25 cellular contexts compared by ENCODE assay signal in genomic region chr11:111719379-111719778, GRCh38. TPM values are rescaled to one million over a fixed set of nuclear protein-coding genes. Genes with fewer than 3 reads are reported as not detected.
A peak's percentile ranks its signal among the peaks of the same experiment; 100 is the strongest.
DNase-seq lines count a peak whose midpoint lies in the region; ATAC-seq, FAIRE-seq and TF ChIP-seq lines count a peak whose summit lies in the region.
"Had no signal": no experiment of that assay in that cellular context is flagged by ENCODE, and none has a peak within 500 bp of the region (broad histone marks: within the 10 kb centered on the region; RNA-seq: fewer than 3 reads in every experiment).

No MANE protein-coding gene starts in this region.

- H3K9me3 Mint-ChIP-seq in HFFc6, result no peaks in the 10 kb centered on the region
- no peaks in the 10 kb centered on the region for H3K9me3 Mint-ChIP-seq in chondrocyte (ENCODE audit: low read depth)
- H3K9me3 Mint-ChIP-seq: CD8-positive, alpha-beta memory T cell had no signal

- DNase-seq in A549 (ENCODE audit: low read depth in 1 of 2, low spot score in 1 of 2), result no peak
- no peak for DNase-seq in HFFc6
- no peak for DNase-seq in chondrocyte (ENCODE audit: low spot score)
- no peak for DNase-seq in right lobe of liver
- DNase-seq in activated T-cell treated with anti-CD3 and anti-CD28 coated beads, Interleukin-2, amount 50 U/mL, for 1 hour, result no peak
- DNase-seq in stimulated activated CD4-positive, alpha-beta T cell treated with anti-CD3 and anti-CD28 coated beads, Interleukin-2, amount 100 ng/mL, for 24 hours, result no peak
- DNase-seq in NCI-H774 (lab: John Stamatoyannopoulos, UW), result no peak
- DNase-seq: activated CD4-positive, alpha-beta T cell treated with anti-CD3 and anti-CD28 coated beads for 1 hour; activated CD8-positive, alpha-beta memory T cell treated with anti-CD3 and anti-CD28 coated beads, Interleukin-2, amount 10 ng/mL, durations not matched to agents 7 days and 5 days; activated gamma-delta T cell treated with Interleukin-2 at 50 U/mL for 16 hours; body of pancreas; CD8-positive, alpha-beta memory T cell; DND-41; effector CD4-positive, alpha-beta T cell; kidney glomerular epithelial cell; NCI-H1048; NCI-H2081; NCI-H524; OCI-M1; stimulated activated CD4-positive, alpha-beta T cell treated with anti-CD3 and anti-CD28 coated beads, Interleukin-15, amount 100 ng/mL, for 24 hours; stimulated activated naive CD4-positive, alpha-beta T cell; T-helper 9 cell; upper lobe of right lung had no signal

- TF ChIP-seq EP300 in A549 (IDR thresholded peaks at IDR 0.05), result no peak

- no peak overlapping the region for H3K4me3 ChIP-seq in A549
- no peak overlapping the region for H3K4me3 ChIP-seq in right lobe of liver
- H3K4me3 ChIP-seq: body of pancreas, upper lobe of right lung had no signal

- no peak for TF ChIP-seq CTCF in A549 (IDR thresholded peaks at IDR 0.05)
- TF ChIP-seq CTCF in HFFc6 (IDR thresholded peaks at IDR 0.05), result no peak
- no peak for TF ChIP-seq CTCF in chondrocyte (IDR thresholded peaks at IDR 0.05)
- no peak for TF ChIP-seq CTCF in right lobe of liver (IDR thresholded peaks at IDR 0.05)

- 91% methylated on average over 2 of the region's 2 CpGs for WGBS in A549 (ENCODE audit: missing lambda C conversion rate)
- WGBS in right lobe of liver (ENCODE audit: insufficient coverage, low coverage, low lambda C conversion rate, missing lambda C conversion rate), result 94% methylated on average over 2 of the region's 2 CpGs

- H3K27me3 ChIP-seq in right lobe of liver, result no peaks in the 10 kb centered on the region
- H3K27me3 ChIP-seq: body of pancreas, upper lobe of right lung had no signal

- TF ChIP-seq RAD21 in A549 (conservative IDR thresholded peaks at IDR 0.05 in 1 of 2, IDR thresholded peaks at IDR 0.05 in 1 of 2), result no peak

- H3K4me1 Mint-ChIP-seq in HFFc6 (ENCODE audit: low read depth), result peaks cover 35% of the 10 kb centered on the region
- peaks cover 26% of the 10 kb centered on the region for H3K4me1 Mint-ChIP-seq in chondrocyte (ENCODE audit: low read depth)
- H3K4me1 Mint-ChIP-seq: activated CD8-positive, alpha-beta memory T cell treated with anti-CD3 and anti-CD28 coated beads, Interleukin-2, amount 10 ng/mL, durations not matched to agents 7 days and 5 days had no signal

- H3K27ac ChIP-seq in A549 (0 out of 6 replicates have a peak overlapping the region, but pooled peaks of 1 of the 2 experiments have one; percentile 15), right lobe of liver (peak overlapping the region in 2 of 3 donors; percentile 78 to 90)
- H3K27ac ChIP-seq: upper lobe of right lung had no signal

- intact Hi-C loops in right lobe of liver (cut with DNase I), result no loop called here

- H3K4me3 Mint-ChIP-seq in HFFc6 (peak overlapping the region; percentile 19; the same call in 1 of the 2 replicates), chondrocyte (ENCODE audit: unreplicated experiment) (no peak overlapping the region)
- H3K4me3 Mint-ChIP-seq: activated CD8-positive, alpha-beta memory T cell treated with anti-CD3 and anti-CD28 coated beads, Interleukin-2, amount 10 ng/mL, durations not matched to agents 7 days and 5 days; CD8-positive, alpha-beta memory T cell; IgD-negative memory B cell had no signal

- H3K36me3 ChIP-seq in right lobe of liver, result peaks cover 0 to 51% (median 31%) of the 10 kb centered on the region in 4 donors

- peak overlapping the region; percentile 59; the same call in 2 of the 3 replicates for H3K4me2 ChIP-seq in A549

- TF ChIP-seq POLR2A in A549 (IDR thresholded peaks at IDR 0.05; ENCODE audit: low read length) (no peak), right lobe of liver (IDR thresholded peaks at IDR 0.05) (no peak)

- POLR2A ChIA-PET in A549 (lab: Yijun Ruan, JAX), result no interaction called here

- H3K27me3 Mint-ChIP-seq in HFFc6 (ENCODE audit: insufficient read depth) (no peaks in the 10 kb centered on the region), chondrocyte (ENCODE audit: low read depth) (no peaks in the 10 kb centered on the region)
- H3K27me3 Mint-ChIP-seq: activated CD8-positive, alpha-beta memory T cell treated with anti-CD3 and anti-CD28 coated beads, Interleukin-2, amount 10 ng/mL, durations not matched to agents 7 days and 5 days; IgD-negative memory B cell had no signal

- no peak for ATAC-seq in A549
- peak in 1 of 4 donors; percentile 15 for ATAC-seq in right lobe of liver
- no peak for ATAC-seq in GM19397 (IDR thresholded peaks at IDR 0.05; ENCODE audit: unreplicated experiment)
- ATAC-seq: activated CD8-positive, alpha-beta memory T cell treated with anti-CD3 and anti-CD28 coated beads, Interleukin-2, amount 10 ng/mL, durations not matched to agents 7 days and 5 days; body of pancreas had no signal

- peaks cover 18% of the 10 kb centered on the region for H3K4me1 ChIP-seq in A549
- H3K4me1 ChIP-seq in right lobe of liver, result peaks cover 0 to 26% (median 14%) of the 10 kb centered on the region in 4 donors
- H3K4me1 ChIP-seq: upper lobe of right lung had no signal

- FAIRE-seq in A549 (lab: Jason Lieb, UNC), result no peak

- CTCF ChIA-PET in A549 (lab: Yijun Ruan, JAX), result interaction anchor here (1.3 to 1.7 kb wide), 2 partner anchors 58 to 115 kb away, joined by 3 to 4 read pairs; no protein-coding TSS in a partner anchor

- H3K36me3 Mint-ChIP-seq in HFFc6 (ENCODE audit: low read depth) (peaks cover 41% of the 10 kb centered on the region), chondrocyte (ENCODE audit: low read depth) (peaks cover 39% of the 10 kb centered on the region)

- peak overlapping the region; percentile 74 for H3K27ac Mint-ChIP-seq in HFFc6
- peak overlapping the region; percentile 45 for H3K27ac Mint-ChIP-seq in chondrocyte (ENCODE audit: unreplicated experiment)
- H3K27ac Mint-ChIP-seq: activated CD8-positive, alpha-beta memory T cell treated with anti-CD3 and anti-CD28 coated beads, Interleukin-2, amount 10 ng/mL, durations not matched to agents 7 days and 5 days; IgD-negative memory B cell had no signal

- H3K9me3 ChIP-seq in A549, result no peaks in the 10 kb centered on the region
- no peaks in the 10 kb centered on the region for H3K9me3 ChIP-seq in right lobe of liver
- H3K9me3 ChIP-seq: body of pancreas, upper lobe of right lung had no signal

TF ChIP-seq in A549, 52 proteins besides CTCF, POLR2A, EP300 and RAD21:
- TF ChIP-seq MAFK (IDR thresholded peaks at IDR 0.05; ENCODE audit: partially characterized antibody) (peak; percentile 34), BHLHE40 (IDR thresholded peaks at IDR 0.05; ENCODE audit: low read depth, low read length) (no peak)

RNA-seq across cellular contexts. Expression of gene PPP2R1B, which starts 46.8 kb away (rescaled TPM):
- polyA plus RNA-seq in A549 (2011; rRNA removed) (24.7 and 26.3 TPM in 2 replicates), A549 (2017; fragmentation: RNase III; extraction: RNeasy Plus Mini Kit Qiagen cat#74134 plus additional on column Dnase treatment) (16.9 to 18.6 TPM (median 17.9 TPM) in 3 replicates)
- 10.4 and 10.6 TPM in 2 replicates for polyA plus RNA-seq in A549 (2012; cell fraction: cytosol; rRNA removed)
- polyA plus RNA-seq in A549 (2012; cell fraction: nucleus; rRNA removed), result 7.3 and 11.7 TPM in 2 replicates
- polyA minus RNA-seq in A549 (2011; rRNA and poly(A)+ RNA removed), result 28.0 and 31.2 TPM in 2 replicates
- total RNA-seq in HFFc6 (2021; fragmentation: NEBNext Ultra II Directional; extraction: Animal tissue kit (Norgen Biotek cat#: 25700)), result 10 to 100 TPM; 41.6 to 50.9 (median 44.3) TPM
- total RNA-seq in chondrocyte (17.2 to 27.3 TPM (median 18.5 TPM) in 3 replicates), right lobe of liver (100 to 1,000 TPM in 1 of 6 experiments, 10 to 100 TPM in 5; 44.5 to 150 (median 59.6) TPM)
